9 cellular contexts compared by ENCODE assay signal in genomic region chr7:41886906-41887311, GRCh38.
DNase-seq lines count a peak whose midpoint lies in the region; ATAC-seq and TF ChIP-seq lines count a peak whose summit lies in the region.
"Had no signal": no experiment of that assay in that cellular context is flagged by ENCODE, and none has a peak within 500 bp of the region (broad histone marks: within the 10 kb centered on the region; RNA-seq: fewer than 3 reads in every experiment).

No MANE protein-coding gene starts in this region.

- H3K27me3 Mint-ChIP-seq in endothelial cell (ENCODE audit: unreplicated experiment): peaks cover 2% of the 10 kb centered on the region

- H3K4me3 Mint-ChIP-seq in endothelial cell (ENCODE audit: unreplicated experiment): no peak overlapping the region

- H3K9me3 ChIP-seq in heart left ventricle: no peaks in the 10 kb centered on the region
- H3K9me3 ChIP-seq in psoas muscle: no peaks in the 10 kb centered on the region

- intact Hi-C loops in heart left ventricle (cut with DNase I) (no loop called here), psoas muscle (cut with DNase I) (no loop called here)

- H3K27ac ChIP-seq in heart left ventricle (peak overlapping the region in 5 of 12 donors; percentile 20 to 49 (median 30)), psoas muscle (no peak overlapping the region)

- H3K27me3 ChIP-seq in heart left ventricle: peaks cover 0 to 6% (median 0%) of the 10 kb centered on the region in 9 donors
- peaks cover 0 to 2% (median 0%) of the 10 kb centered on the region in 3 donors for H3K27me3 ChIP-seq in psoas muscle (ENCODE audit: insufficient read depth in 3 of 3, low read length in 2 of 3)

- peaks cover 2% of the 10 kb centered on the region for H3K4me1 Mint-ChIP-seq in endothelial cell (ENCODE audit: unreplicated experiment)

- H3K27ac Mint-ChIP-seq in endothelial cell (ENCODE audit: unreplicated experiment): no peak overlapping the region
- H3K27ac Mint-ChIP-seq: progenitor cell of endocrine pancreas had no signal

- WGBS in heart left ventricle, 4 donors: 12 to 29% (median 17%) methylated on average over 3 to 5 of the region's 5 CpGs
- 7 to 30% (median 15%) methylated on average over 5 of the region's 5 CpGs for WGBS in psoas muscle, 3 donors

- H3K4me1 ChIP-seq in heart left ventricle (peaks cover 0 to 41% (median 8%) of the 10 kb centered on the region in 12 donors), psoas muscle (no peaks in the 10 kb centered on the region)

- peak in 3 of 4 donors; percentile 30 to 71 (median 63) for ATAC-seq in heart left ventricle
- ATAC-seq in psoas muscle: peak in 3 of 4 donors; percentile 38 to 66 (median 64)
- ATAC-seq in GM21825 (IDR thresholded peaks at IDR 0.05; ENCODE audit: unreplicated experiment): no peak

- TF ChIP-seq CTCF in heart left ventricle (IDR thresholded peaks at IDR 0.05) (no peak), psoas muscle (IDR thresholded peaks at IDR 0.05) (no peak), endothelial cell (IDR thresholded peaks at IDR 0.05; ENCODE audit: unreplicated experiment) (no peak)

- H3K9me3 Mint-ChIP-seq in endothelial cell (ENCODE audit: unreplicated experiment): no peaks in the 10 kb centered on the region

- H3K36me3 ChIP-seq in heart left ventricle (no peaks in the 10 kb centered on the region), psoas muscle (ENCODE audit: insufficient read depth in 1 of 2, low read depth in 1 of 2) (no peaks in the 10 kb centered on the region)

- H3K4me3 ChIP-seq in heart left ventricle: no peak overlapping the region
- no peak overlapping the region for H3K4me3 ChIP-seq in psoas muscle

- no peaks in the 10 kb centered on the region for H3K36me3 Mint-ChIP-seq in endothelial cell (ENCODE audit: low read depth, unreplicated experiment)

- DNase-seq in ELF-1 (ENCODE audit: low read depth, low spot score) (peak; percentile 53), T1000 (lab: John Stamatoyannopoulos, UW) (peak; percentile 4), heart left ventricle (peak in 4 of 5 donors; percentile 36 to 74 (median 71)), psoas muscle (peak; percentile 83 to 84), NCI-H2107 treated with DMSO at 0.1 percent for 48 hours (lab: John Stamatoyannopoulos, UW; ENCODE audit: unreplicated experiment) (no peak), NCI-H2029 treated with DMSO at 0.1 percent for 48 hours (lab: John Stamatoyannopoulos, UW) (no peak), endothelial cell (ENCODE audit: low spot score) (no peak)

- no peak for TF ChIP-seq POLR2A in heart left ventricle (IDR thresholded peaks at IDR 0.05)

Comparison
In these comparisons a context has a peak if more than half of its experiments do, and no peak if none do; other contexts are left out.
1. DNase-seq: peak in ELF-1 (single experiment), T1000 (single experiment), heart left ventricle (4 of 5) and psoas muscle (2 of 2); none in NCI-H2107 treated with DMSO at 0.1 percent for 48 hours (single experiment), NCI-H2029 treated with DMSO at 0.1 percent for 48 hours (single experiment) and endothelial cell (single experiment).